ENCODE assay signal across 9 cellular contexts in the genomic region with DNA sequence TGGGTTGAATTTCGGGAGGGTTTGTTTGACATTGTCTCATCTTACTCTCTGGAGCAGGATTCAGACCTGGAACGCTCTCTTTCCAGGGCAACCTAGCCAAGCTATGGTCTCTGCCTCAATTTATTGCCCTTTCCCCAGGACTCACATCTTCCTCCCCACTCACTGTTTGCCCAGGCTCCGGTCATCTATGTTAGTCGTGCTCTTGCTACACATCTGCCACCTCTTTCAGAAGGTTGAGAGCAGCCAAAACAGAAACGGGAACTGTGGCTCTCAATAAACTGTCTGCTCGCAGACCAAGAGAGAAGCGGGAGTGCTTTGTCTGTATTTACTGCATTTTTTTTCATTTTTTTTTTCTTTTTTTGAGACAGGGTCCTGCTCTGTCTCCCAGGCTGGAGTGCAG.
A peak's percentile ranks its signal among the peaks of the same experiment; 100 is the strongest.
DNase-seq lines count a peak whose midpoint lies in the region; ATAC-seq and TF ChIP-seq lines count a peak whose summit lies in the region.
"Had no signal": no experiment of that assay in that cellular context is flagged by ENCODE, and none has a peak within 500 bp of the region (broad histone marks: within the 10 kb centered on the region; RNA-seq: fewer than 3 reads in every experiment).

No MANE protein-coding gene starts in this region.

- WGBS in mesendoderm (ENCODE audit: extremely low coverage, insufficient coverage, low lambda C conversion rate), result no CpG with 5 or more reads among the region's 7 CpGs
- 89 to 91% methylated on average over 7 of the region's 7 CpGs for WGBS in lower leg skin, 2 donors
- 84 to 85% methylated on average over 7 of the region's 7 CpGs for WGBS in tibial nerve, 2 donors

- H3K4me2 ChIP-seq in mesendoderm (ENCODE audit: low read length), result no peak overlapping the region

- peak overlapping the region; percentile 83 for H2BK5ac ChIP-seq in mesendoderm (ENCODE audit: low read length)

- no peaks in the 10 kb centered on the region for H3K27me3 ChIP-seq in mesendoderm (ENCODE audit: insufficient read depth, low read length, poor library complexity)
- H3K27me3 ChIP-seq in tibial nerve, result no peaks in the 10 kb centered on the region

- no peak overlapping the region for H3K18ac ChIP-seq in mesendoderm (ENCODE audit: low read length)

- DNase-seq in NOMO-1 (lab: John Stamatoyannopoulos, UW; ENCODE audit: unreplicated experiment in 2 of 2), result peak; percentile 91 to 98
- no peak for DNase-seq in mesendoderm
- DNase-seq in effector CD8-positive, alpha-beta T cell (lab: John Stamatoyannopoulos, UW), result no peak
- no peak for DNase-seq in NCI-H1436 treated with DMSO at 0.1 percent for 48 hours (lab: John Stamatoyannopoulos, UW)
- DNase-seq in lower leg skin (ENCODE audit: low spot score in 2 of 2), result no peak
- no peak for DNase-seq in tibial nerve (ENCODE audit: low spot score in 2 of 2)
- DNase-seq: T1000 had no signal

- peaks cover 0 to 14% (median 0%) of the 10 kb centered on the region in 4 donors for H3K9me3 ChIP-seq in tibial nerve

- TF ChIP-seq CTCF in lower leg skin (IDR thresholded peaks at IDR 0.05), result no peak
- TF ChIP-seq CTCF in tibial nerve (IDR thresholded peaks at IDR 0.05), result no peak

- no peak overlapping the region for H2BK120ac ChIP-seq in mesendoderm (ENCODE audit: low read depth, low read length)

- H3K4me1 ChIP-seq in mesendoderm (ENCODE audit: control insufficient read depth, low read depth, low read length), result no peaks in the 10 kb centered on the region
- peaks cover 0 to 34% (median 22%) of the 10 kb centered on the region in 4 donors for H3K4me1 ChIP-seq in tibial nerve

- TF ChIP-seq POLR2A in GM18505 (IDR thresholded peaks at IDR 0.05; ENCODE audit: borderline replicate concordance, extremely low read depth, insufficient read depth, insufficient read length) (peak; percentile 41), lower leg skin (IDR thresholded peaks at IDR 0.05) (no peak), tibial nerve (IDR thresholded peaks at IDR 0.05) (no peak)

- ATAC-seq in GM18505 (IDR thresholded peaks at IDR 0.05; ENCODE audit: unreplicated experiment), result no peak
- ATAC-seq in HG02588 (IDR thresholded peaks at IDR 0.05; ENCODE audit: unreplicated experiment), result peak; percentile 34

- H3K9ac ChIP-seq in mesendoderm (ENCODE audit: low read length), result no peak overlapping the region

- H3K79me2 ChIP-seq in mesendoderm (ENCODE audit: control insufficient read depth, insufficient read depth, low read length), result no peaks in the 10 kb centered on the region

- no peak overlapping the region for H3K23ac ChIP-seq in mesendoderm (ENCODE audit: low read length)

- H2AK5ac ChIP-seq in mesendoderm (ENCODE audit: low read length), result peak overlapping the region; percentile 32

- H3K79me1 ChIP-seq in mesendoderm (ENCODE audit: low read length), result peaks cover 10% of the 10 kb centered on the region

- no peak overlapping the region for H4K5ac ChIP-seq in mesendoderm (ENCODE audit: low read length)

- H3K56ac ChIP-seq in mesendoderm (ENCODE audit: low read length), result peak overlapping the region; percentile 63

- no peak overlapping the region for H3K4ac ChIP-seq in mesendoderm (ENCODE audit: low read depth, low read length)

- intact Hi-C loops in lower leg skin (cut with DNase I; ENCODE audit: low total_unique reads), result no loop called here

- H4K8ac ChIP-seq in mesendoderm (ENCODE audit: low read depth, low read length), result no peak overlapping the region

- H3K27ac ChIP-seq in mesendoderm (ENCODE audit: low read depth, low read length) (no peak overlapping the region), tibial nerve (peak overlapping the region in 2 of 4 donors; percentile 61 to 63)

- H3K4me3 ChIP-seq in mesendoderm (ENCODE audit: low read length) (no peak overlapping the region), lower leg skin (ENCODE audit: low read depth, poor library complexity, severe bottlenecking) (no peak overlapping the region), tibial nerve (no peak overlapping the region)

- no peak for TF ChIP-seq EP300 in tibial nerve (IDR thresholded peaks at IDR 0.05)

- H3K36me3 ChIP-seq in mesendoderm (ENCODE audit: control insufficient read depth, insufficient read depth, low read length) (no peaks in the 10 kb centered on the region), tibial nerve (no peaks in the 10 kb centered on the region)

- no peak overlapping the region for H2BK15ac ChIP-seq in mesendoderm (replicated peaks; ENCODE audit: low read depth)

Comparison
In these comparisons a context has a peak if more than half of its experiments do, and no peak if none do; other contexts are left out.
1. DNase-seq: peak in NOMO-1 (2 of 2); none in mesendoderm (single experiment), effector CD8-positive, alpha-beta T cell (single experiment), NCI-H1436 treated with DMSO at 0.1 percent for 48 hours (single experiment), lower leg skin (0 of 2) and tibial nerve (0 of 2).